ENCODE assay signal across 1 cellular context in the genomic region with DNA sequence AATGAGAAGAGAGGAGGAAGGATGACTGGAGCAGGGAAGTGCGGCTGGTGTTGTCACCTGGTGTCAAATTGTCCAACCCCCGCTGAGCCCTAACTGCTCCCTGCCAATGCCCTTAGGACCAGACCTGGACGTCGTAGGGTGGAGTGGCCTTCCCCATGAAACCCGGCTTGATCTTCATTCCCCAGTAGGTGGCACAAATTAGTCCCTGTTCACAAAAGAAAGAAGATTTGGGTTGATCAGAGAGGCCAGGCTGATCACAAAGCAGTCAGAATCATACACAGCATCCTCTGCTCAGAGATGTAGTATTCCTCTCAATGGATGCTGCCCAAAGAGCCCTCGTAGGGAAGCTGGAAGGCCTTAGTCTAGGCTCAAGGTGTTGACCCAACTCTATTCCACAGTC.
TF ChIP-seq lines count a peak whose summit lies in the region.

No MANE protein-coding gene starts in this region.

TF ChIP-seq in H1, 55 proteins besides CTCF, POLR2A, EP300 and RAD21:
- TF ChIP-seq, protein P1, sequence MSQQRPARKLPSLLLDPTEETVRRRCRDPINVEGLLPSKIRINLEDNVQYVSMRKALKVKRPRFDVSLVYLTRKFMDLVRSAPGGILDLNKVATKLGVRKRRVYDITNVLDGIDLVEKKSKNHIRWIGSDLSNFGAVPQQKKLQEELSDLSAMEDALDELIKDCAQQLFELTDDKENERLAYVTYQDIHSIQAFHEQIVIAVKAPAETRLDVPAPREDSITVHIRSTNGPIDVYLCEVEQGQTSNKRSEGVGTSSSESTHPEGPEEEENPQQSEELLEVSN (IDR thresholded peaks at IDR 0.05): no peak
- TF ChIP-seq GTF2F1 (IDR thresholded peaks at IDR 0.05; ENCODE audit: borderline replicate concordance, low read depth, low read length) (no peak), KDM5A (IDR thresholded peaks at IDR 0.05; ENCODE audit: low read length) (no peak), JUN (IDR thresholded peaks at IDR 0.05; ENCODE audit: low read depth, low read length) (no peak), TEAD4 (IDR thresholded peaks at IDR 0.05; ENCODE audit: low read depth, low read length) (no peak), TBP (IDR thresholded peaks at IDR 0.05; ENCODE audit: low read depth, low read length) (no peak), EGR1 (IDR thresholded peaks at IDR 0.05; ENCODE audit: borderline replicate concordance, low read depth, low read length) (no peak), ASH2L (IDR thresholded peaks at IDR 0.05; ENCODE audit: low read length) (no peak), TAF1 (IDR thresholded peaks at IDR 0.05; ENCODE audit: low read depth, low read length) (no peak), NANOG (IDR thresholded peaks at IDR 0.05; ENCODE audit: insufficient read depth, low read depth, low read length, poor library complexity, severe bottlenecking) (no peak), KDM1A (IDR thresholded peaks at IDR 0.05; ENCODE audit: borderline replicate concordance, low read length) (no peak)
